8 cellular contexts compared by ENCODE assay signal in the genomic region with DNA sequence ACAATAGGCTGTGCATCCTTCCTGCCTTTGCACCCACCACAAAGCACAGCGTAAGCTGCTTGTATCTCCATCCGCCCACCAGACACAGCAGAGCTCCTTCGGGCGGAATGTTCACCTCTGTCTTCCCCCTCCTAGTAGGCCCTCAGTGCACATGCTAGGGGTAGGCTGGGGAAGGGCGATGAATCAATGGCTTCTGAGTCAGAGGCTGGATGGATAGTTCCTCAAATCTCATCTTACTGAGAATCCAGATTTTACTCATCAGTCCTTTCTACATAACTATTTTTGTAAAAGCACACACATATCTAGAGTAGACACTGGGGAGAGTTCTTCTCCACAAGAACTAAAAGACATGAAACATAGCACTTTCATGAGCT.
DNase-seq lines count a peak whose midpoint lies in the region; ATAC-seq and TF ChIP-seq lines count a peak whose summit lies in the region.

No MANE protein-coding gene starts in this region.

- H3K9ac ChIP-seq in SK-N-SH (peak overlapping the region; percentile 32; the same call in 1 of the 2 replicates), trophoblast cell (ENCODE audit: low read length) (no peak overlapping the region)

- no peak overlapping the region for H3K23ac ChIP-seq in trophoblast cell (ENCODE audit: low read length)

- POLR2A ChIA-PET in SK-N-SH (lab: Yijun Ruan, JAX) = interaction anchor here (1.0 to 1.9 kb wide), 5 partner anchors 9 to 271 kb away, joined by 4 to 8 read pairs (median 5); partner anchors contain the start of gene DNTTIP2

- no peak overlapping the region for H4K12ac ChIP-seq in trophoblast cell (ENCODE audit: low read depth, low read length)

- H2BK12ac ChIP-seq in trophoblast cell (ENCODE audit: low read length) = peak overlapping the region; percentile 19

- H2BK120ac ChIP-seq in trophoblast cell (ENCODE audit: insufficient read depth, low read length, poor library complexity) = peak overlapping the region; percentile 39

- intact Hi-C loops in spleen (cut with DNase I; ENCODE audit: low total_unique reads) = no loop called here

- H3K9me2 ChIP-seq in SK-N-SH = no peaks in the 10 kb centered on the region

- ATAC-seq in SK-N-SH treated with all-trans-retinoic acid at 6 μM for 48 hours (no peak; the same call in 1 of the 3 replicates), HG02884 (IDR thresholded peaks at IDR 0.05; ENCODE audit: unreplicated experiment) (peak; percentile 97)

- peak overlapping the region; percentile 59 for H2AK5ac ChIP-seq in trophoblast cell (ENCODE audit: low read length)

- no peak overlapping the region for H3K4me3 ChIP-seq in SK-N-SH (ENCODE audit: low read depth in 2 of 2, low read length in 1 of 2)
- no peak overlapping the region for H3K4me3 ChIP-seq in trophoblast cell (ENCODE audit: low read depth, low read length)
- no peak overlapping the region for H3K4me3 ChIP-seq in spleen

- H3K27ac ChIP-seq in SK-N-SH (ENCODE audit: low read depth in 2 of 2, low read length in 1 of 2) = peak overlapping the region; percentile 92 to 98
- peak overlapping the region; percentile 77 for H3K27ac ChIP-seq in trophoblast cell (ENCODE audit: low read depth, low read length)
- no peak overlapping the region for H3K27ac ChIP-seq in spleen

- H3K4me1 Mint-ChIP-seq in activated T-cell treated with anti-CD3 and anti-CD28 coated beads, Interleukin-2, amount 50 U/mL, for 24 hours (ENCODE audit: low read depth) = peaks cover 53% of the 10 kb centered on the region

- no peak for TF ChIP-seq RAD21 in SK-N-SH (IDR thresholded peaks at IDR 0.05; ENCODE audit: low read length)

- CTCF ChIA-PET in SK-N-SH (lab: Yijun Ruan, JAX) = interaction anchor here (0.6 to 6.7 kb wide), 12 partner anchors 11 to 623 kb away, joined by 3 to 36 read pairs (median 4); no protein-coding TSS in a partner anchor

- H3K14ac ChIP-seq in trophoblast cell (ENCODE audit: low read length) = peak overlapping the region; percentile 79

- peak overlapping the region; percentile 50 for H4K91ac ChIP-seq in trophoblast cell (ENCODE audit: low read depth, low read length)

- peaks cover 77% of the 10 kb centered on the region for H3F3A ChIP-seq in SK-N-SH (replicated peaks; ENCODE audit: insufficient read depth)

- peak overlapping the region; percentile 45 for H4K8ac ChIP-seq in trophoblast cell (ENCODE audit: low read depth, low read length)

- peaks cover 27% of the 10 kb centered on the region for H3K27me3 Mint-ChIP-seq in activated T-cell treated with anti-CD3 and anti-CD28 coated beads, Interleukin-2, amount 50 U/mL, for 24 hours

- H3K4ac ChIP-seq in trophoblast cell (ENCODE audit: low read depth, low read length) = peak overlapping the region; percentile 56

- H4K20me1 ChIP-seq in SK-N-SH (ENCODE audit: insufficient read depth) = peaks cover 57% of the 10 kb centered on the region

- WGBS in SK-N-SH (ENCODE audit: low lambda C conversion rate) = 85% methylated on average over 5 of the region's 5 CpGs
- no CpG with 5 or more reads among the region's 5 CpGs for WGBS in trophoblast cell (ENCODE audit: extremely low coverage, insufficient coverage, insufficient read length)
- 70 to 83% (median 79%) methylated on average over 5 of the region's 5 CpGs for WGBS in spleen, 5 donors

- H3K4me1 ChIP-seq in SK-N-SH (ENCODE audit: control insufficient read depth in 1 of 2, insufficient read depth in 2 of 2, low read depth in 1 of 2, low read length in 1 of 2) (peaks cover 65 to 69% of the 10 kb centered on the region in 2 experiments), trophoblast cell (ENCODE audit: control insufficient read depth in 1 of 2, insufficient read depth in 2 of 2, low read length in 2 of 2) (peaks cover 32 to 46% of the 10 kb centered on the region in 2 experiments), spleen (peaks cover 0 to 17% (median 3%) of the 10 kb centered on the region in 6 donors)

- H3K36me3 Mint-ChIP-seq in activated T-cell treated with anti-CD3 and anti-CD28 coated beads, Interleukin-2, amount 50 U/mL, for 24 hours (ENCODE audit: low read depth) = no peaks in the 10 kb centered on the region

- H3K9me3 Mint-ChIP-seq in activated T-cell treated with anti-CD3 and anti-CD28 coated beads, Interleukin-2, amount 50 U/mL, for 24 hours = no peaks in the 10 kb centered on the region

- peak in 1 of 2 experiments; percentile 18; a peak in 1 of 4 replicates for TF ChIP-seq EP300 in SK-N-SH (IDR thresholded peaks at IDR 0.05; ENCODE audit: borderline replicate concordance in 1 of 2, low read depth in 1 of 2, low read length in 1 of 2)

- peaks cover 0 to 9% of the 10 kb centered on the region in 2 experiments for H3K36me3 ChIP-seq in SK-N-SH (replicated peaks in 1 of 2; ENCODE audit: control insufficient read depth in 1 of 2, insufficient read depth in 2 of 2, low read length in 1 of 2)
- no peaks in the 10 kb centered on the region for H3K36me3 ChIP-seq in trophoblast cell (ENCODE audit: control insufficient read depth in 1 of 2, insufficient read depth in 2 of 2, low read length in 2 of 2)
- no peaks in the 10 kb centered on the region for H3K36me3 ChIP-seq in spleen

- H3K9me3 ChIP-seq in SK-N-SH (no peaks in the 10 kb centered on the region), trophoblast cell (ENCODE audit: insufficient read depth, low read depth, low read length) (no peaks in the 10 kb centered on the region), spleen (no peaks in the 10 kb centered on the region)

- peaks cover 21% of the 10 kb centered on the region for H3K79me1 ChIP-seq in trophoblast cell (ENCODE audit: low read length)

- H3K4me3 Mint-ChIP-seq in activated T-cell treated with anti-CD3 and anti-CD28 coated beads, Interleukin-2, amount 50 U/mL, for 24 hours = peak overlapping the region; percentile 59

- H3K27ac Mint-ChIP-seq in activated T-cell treated with anti-CD3 and anti-CD28 coated beads, Interleukin-2, amount 50 U/mL, for 24 hours = peak overlapping the region; percentile 94

- no peaks in the 10 kb centered on the region for H3K27me3 ChIP-seq in SK-N-SH (ENCODE audit: insufficient read depth)
- no peaks in the 10 kb centered on the region for H3K27me3 ChIP-seq in trophoblast cell (ENCODE audit: insufficient read depth, low read length)
- no peaks in the 10 kb centered on the region for H3K27me3 ChIP-seq in spleen (replicated peaks in 1 of 7)

- peak overlapping the region; percentile 45 for H2BK5ac ChIP-seq in trophoblast cell (ENCODE audit: low read depth, low read length, poor library complexity)

- TF ChIP-seq POLR2A in spleen (IDR thresholded peaks at IDR 0.05) = no peak

- H3K4me2 ChIP-seq in SK-N-SH = peak overlapping the region; percentile 70; the same call in 1 of the 2 replicates
- H3K4me2 ChIP-seq in trophoblast cell (ENCODE audit: low read length) = no peak overlapping the region

- DNase-seq in SK-N-SH (no peak), trophoblast cell (no peak), NCI-H1417 (lab: John Stamatoyannopoulos, UW) (no peak), spleen (no peak), SKM-1 treated with dmso at 0.1 percent for 144 hours (lab: John Stamatoyannopoulos, UW; ENCODE audit: unreplicated experiment) (no peak)
- peak; percentile 73 for DNase-seq in activated T-cell treated with anti-CD3 and anti-CD28 coated beads, Interleukin-2, amount 50 U/mL, for 24 hours

- H2AFZ ChIP-seq in SK-N-SH (ENCODE audit: low read depth) (no peak overlapping the region), trophoblast cell (ENCODE audit: insufficient read depth, low read length, poor library complexity) (no peak overlapping the region)

- H3K79me2 ChIP-seq in SK-N-SH (ENCODE audit: insufficient read depth) (peaks cover 98% of the 10 kb centered on the region), trophoblast cell (ENCODE audit: control insufficient read depth, insufficient read depth, low read length, poor library complexity) (peaks cover 10% of the 10 kb centered on the region)

- peak overlapping the region; percentile 35 for H3K18ac ChIP-seq in trophoblast cell (ENCODE audit: low read length)

- TF ChIP-seq CTCF in SK-N-SH (IDR thresholded peaks at IDR 0.05) (no peak), spleen (IDR thresholded peaks at IDR 0.05 in 8 of 11, conservative IDR thresholded peaks at IDR 0.05 in 3 of 11) (no peak)

TF ChIP-seq in SK-N-SH, 30 proteins besides CTCF, POLR2A, EP300 and RAD21 (continues in another document):
- TF ChIP-seq TAF1 (IDR thresholded peaks at IDR 0.05; ENCODE audit: borderline replicate concordance, low read depth, low read length) = no peak
- TF ChIP-seq NFIC (IDR thresholded peaks at IDR 0.05; ENCODE audit: borderline replicate concordance) = no peak
- no peak for TF ChIP-seq RFX5 (IDR thresholded peaks at IDR 0.05; ENCODE audit: low read length)
- no peak for TF ChIP-seq YY1 (IDR thresholded peaks at IDR 0.05; ENCODE audit: low read depth)
- no peak for TF ChIP-seq MEF2A (IDR thresholded peaks at IDR 0.05; ENCODE audit: borderline replicate concordance, low read depth)

TF ChIP-seq in SK-N-SH treated with all-trans-retinoic acid at 6 μM for 48 hours, 23 proteins besides CTCF, POLR2A, EP300 and RAD21:
- TF ChIP-seq OSR1 (CRISPR knock-in tag; IDR thresholded peaks at IDR 0.05) (no peak), ZNF70 (CRISPR knock-in tag; IDR thresholded peaks at IDR 0.05) (no peak), ZFP3 (CRISPR knock-in tag; IDR thresholded peaks at IDR 0.05) (no peak), ZNF565 (CRISPR knock-in tag; conservative IDR thresholded peaks at IDR 0.05; ENCODE audit: low read depth) (no peak), TOX (CRISPR knock-in tag; IDR thresholded peaks at IDR 0.05; ENCODE audit: borderline replicate concordance) (no peak)
TF ChIP-seq in SK-N-SH treated with all-trans-retinoic acid at 6 μM for 48 hours: peak in this region for 0.

Comparison
In these comparisons a context has a peak if more than half of its experiments do, and no peak if none do; other contexts are left out.
1. H3K27ac ChIP-seq: peak in SK-N-SH (2 of 2) and trophoblast cell (single experiment); none in spleen (0 of 8).